1 cellular context compared by ENCODE assay signal in genomic region chr5:157442989-157443619, GRCh38.
TF ChIP-seq lines count a peak whose summit lies in the region.

No MANE protein-coding gene starts in this region.

TF ChIP-seq in IMR-90, 13 proteins besides CTCF, POLR2A, EP300 and RAD21 (continued from another document):
- TF ChIP-seq ELK1 (IDR thresholded peaks at IDR 0.05; ENCODE audit: borderline replicate concordance, low read depth, low read length): no peak
- no peak for TF ChIP-seq USF2 (IDR thresholded peaks at IDR 0.05; ENCODE audit: low read depth, low read length)
- TF ChIP-seq NFE2L2 (IDR thresholded peaks at IDR 0.05; ENCODE audit: low read depth, low read length): no peak
